13 cellular contexts compared by ENCODE assay signal in the genomic region with DNA sequence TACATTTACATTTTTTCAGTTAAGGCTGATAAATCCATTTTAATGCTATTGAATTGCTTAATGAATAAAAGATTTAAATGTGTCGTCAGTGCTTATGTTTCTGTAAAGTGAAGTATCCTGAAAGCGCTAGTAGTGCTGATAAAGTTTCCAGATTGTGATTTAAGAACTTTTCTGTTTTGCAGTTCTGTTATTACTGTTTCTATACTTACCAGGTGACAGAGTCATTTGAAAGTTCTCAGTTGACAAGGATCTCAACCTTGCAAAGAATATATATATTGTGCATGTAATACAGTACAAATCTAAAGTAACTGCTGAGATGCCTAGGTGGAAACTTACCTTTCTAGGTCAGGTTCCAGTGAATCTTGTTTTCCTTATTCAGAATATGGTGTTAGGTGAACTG.
DNase-seq lines count a peak whose midpoint lies in the region; ATAC-seq and TF ChIP-seq lines count a peak whose summit lies in the region.
"Had no signal": no experiment of that assay in that cellular context is flagged by ENCODE, and none has a peak within 500 bp of the region (broad histone marks: within the 10 kb centered on the region; RNA-seq: fewer than 3 reads in every experiment).

No MANE protein-coding gene starts in this region.

- H3K9me3 ChIP-seq in osteoblast (ENCODE audit: low read depth, low read length) (no peaks in the 10 kb centered on the region), neuronal stem cell (replicated peaks in 1 of 2; ENCODE audit: control insufficient read depth in 2 of 2, insufficient read depth in 1 of 2, low read depth in 1 of 2, low read length in 2 of 2) (peaks cover 0 to 3% of the 10 kb centered on the region in 2 donors)
- H3K9me3 ChIP-seq: breast epithelium had no signal

- H3K27ac ChIP-seq in VCaP (peak overlapping the region; percentile 80), osteoblast (ENCODE audit: low read depth, low read length) (no peak overlapping the region), neuronal stem cell (replicated peaks; ENCODE audit: low read length) (no peak overlapping the region)

- H3K14ac ChIP-seq in neuronal stem cell (ENCODE audit: low read length) = no peak overlapping the region

- H3K27me3 ChIP-seq in osteoblast (ENCODE audit: insufficient read depth, low read length) (no peaks in the 10 kb centered on the region), neuronal stem cell (ENCODE audit: control insufficient read depth in 3 of 3, insufficient read depth in 3 of 3, low read depth in 1 of 3, low read length in 3 of 3) (no peaks in the 10 kb centered on the region)
- H3K27me3 ChIP-seq: breast epithelium had no signal

- no peaks in the 10 kb centered on the region for H3K79me1 ChIP-seq in neuronal stem cell (ENCODE audit: low read depth, low read length)

- H3K4me2 ChIP-seq in osteoblast (ENCODE audit: insufficient read depth, low read length) (no peak overlapping the region), neuronal stem cell (ENCODE audit: insufficient read depth, low read length, poor library complexity, severe bottlenecking) (no peak overlapping the region)

- peak; percentile 75 for ATAC-seq in GM21390 (IDR thresholded peaks at IDR 0.05; ENCODE audit: unreplicated experiment)
- peak; percentile 59 for ATAC-seq in HG03045 (IDR thresholded peaks at IDR 0.05; ENCODE audit: unreplicated experiment)

- H4K91ac ChIP-seq in neuronal stem cell (ENCODE audit: low read depth, low read length, poor library complexity) = no peak overlapping the region

- peaks cover 94% of the 10 kb centered on the region for H3K79me2 ChIP-seq in osteoblast (ENCODE audit: insufficient read depth, low read length)

- H2BK120ac ChIP-seq in neuronal stem cell (ENCODE audit: low read depth, low read length) = no peak overlapping the region

- no CpG with 5 or more reads among the region's 2 CpGs for WGBS in neuronal stem cell (ENCODE audit: extremely low coverage in 2 of 2, insufficient read length in 2 of 2, insufficient replicate concordance in 1 of 2), 2 donors

- no peak overlapping the region for H2BK15ac ChIP-seq in neuronal stem cell (ENCODE audit: low read length)

- H3K4me1 ChIP-seq in osteoblast (ENCODE audit: insufficient read depth, low read length) (peaks cover 6% of the 10 kb centered on the region), neuronal stem cell (ENCODE audit: control insufficient read depth in 2 of 2, insufficient read depth in 1 of 2, low read depth in 1 of 2, low read length in 2 of 2) (peaks cover 0 to 9% of the 10 kb centered on the region in 2 donors)
- H3K4me1 ChIP-seq: breast epithelium had no signal

- no peak overlapping the region for H3K23ac ChIP-seq in neuronal stem cell (ENCODE audit: low read depth, low read length, poor library complexity)

- peaks cover 19% of the 10 kb centered on the region for H4K20me1 ChIP-seq in osteoblast (ENCODE audit: insufficient read depth, low read length)

- H2AFZ ChIP-seq in osteoblast (ENCODE audit: low read length) = no peak overlapping the region
- H2AFZ ChIP-seq in neuronal stem cell (ENCODE audit: low read length) = no peak overlapping the region

- DNase-seq in GM12865 (ENCODE audit: low read depth) = peak; percentile 64
- no peak for DNase-seq in SIG-M5 treated with dmso at 0.1 percent for 504 hours (lab: John Stamatoyannopoulos, UW; ENCODE audit: unreplicated experiment)
- no peak for DNase-seq in osteoblast (ENCODE audit: insufficient read length, low spot score, missing footprints)
- no peak for DNase-seq in NCI-H774 (lab: John Stamatoyannopoulos, UW)
- no peak for DNase-seq in neuronal stem cell (ENCODE audit: low spot score)
- DNase-seq: activated effector memory CD4-positive, alpha-beta T cell treated with anti-CD3 and anti-CD28 coated beads, Interleukin-2, amount 50 U/mL, for 16 hours; NCI-H2081 treated with DMSO at 0.1 percent for 48 hours; stimulated activated CD4-positive, alpha-beta T cell treated with anti-CD3 and anti-CD28 coated beads, Interleukin-2, amount 100 ng/mL, for 48 hours; SW 1271 had no signal

- no peak overlapping the region for H3K4ac ChIP-seq in neuronal stem cell (ENCODE audit: low read length)

- H2BK5ac ChIP-seq in neuronal stem cell (ENCODE audit: low read length) = no peak overlapping the region

- H3K36me3 ChIP-seq in osteoblast (ENCODE audit: insufficient read depth, low read length) (no peaks in the 10 kb centered on the region), neuronal stem cell (replicated peaks in 1 of 2; ENCODE audit: control insufficient read depth in 2 of 2, insufficient read depth in 2 of 2, low read length in 2 of 2) (no peaks in the 10 kb centered on the region)
- H3K36me3 ChIP-seq: breast epithelium had no signal

- no peak overlapping the region for H3K18ac ChIP-seq in neuronal stem cell (ENCODE audit: low read length)

- H2AK5ac ChIP-seq in neuronal stem cell (ENCODE audit: low read depth, low read length) = no peak overlapping the region

- H4K8ac ChIP-seq in neuronal stem cell (ENCODE audit: low read depth, low read length) = no peak overlapping the region

- no peak overlapping the region for H2BK12ac ChIP-seq in neuronal stem cell (ENCODE audit: low read length)

- no peak overlapping the region for H3K9ac ChIP-seq in neuronal stem cell (ENCODE audit: low read depth, low read length, poor library complexity)

- TF ChIP-seq CTCF in GM12865 (IDR thresholded peaks at IDR 0.05; ENCODE audit: insufficient read depth, low read depth, low read length, missing control alignments) = no peak
- TF ChIP-seq CTCF in VCaP (conservative IDR thresholded peaks at IDR 0.05) = no peak
- no peak for TF ChIP-seq CTCF in osteoblast (IDR thresholded peaks at IDR 0.05; ENCODE audit: extremely low read depth, low read depth, low read length)

- H3K4me3 ChIP-seq in GM12865 (ENCODE audit: low read depth, low read length) = no peak overlapping the region
- H3K4me3 ChIP-seq in osteoblast (ENCODE audit: insufficient read depth, low read length) = no peak overlapping the region
- H3K4me3 ChIP-seq in neuronal stem cell (ENCODE audit: low read length in 2 of 2) = no peak overlapping the region
- H3K4me3 ChIP-seq: breast epithelium had no signal
